15 cellular contexts compared by ENCODE assay signal in the genomic region with DNA sequence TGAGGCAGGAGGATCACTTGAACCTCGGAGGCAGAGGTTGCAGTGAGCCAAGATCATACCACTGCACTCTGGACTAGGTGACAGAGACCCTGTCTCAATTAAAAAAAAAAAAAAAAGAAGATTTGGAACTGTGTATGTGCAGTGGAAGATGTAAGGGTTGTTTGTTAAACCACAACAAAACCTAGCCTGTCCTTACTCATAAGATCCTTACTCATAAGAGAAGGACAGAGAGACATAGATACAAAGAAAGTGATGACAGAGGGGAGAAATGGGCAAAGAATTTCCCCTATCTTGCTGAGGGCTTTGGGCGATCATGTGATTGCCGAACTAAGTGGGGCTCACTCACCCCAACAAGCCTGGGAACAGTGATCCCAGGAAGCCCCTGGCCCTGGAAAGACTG.
"Had no signal": no experiment of that assay in that cellular context is flagged by ENCODE, and none has a peak within 500 bp of the region (broad histone marks: within the 10 kb centered on the region; RNA-seq: fewer than 3 reads in every experiment).

No MANE protein-coding gene starts in this region.

- DNase-seq: activated CD4-positive, alpha-beta T cell treated with anti-CD3 and anti-CD28 coated beads, Interleukin-2, amount 10 ng/mL, durations not matched to agents 7 days and 5 days; activated CD8-positive, alpha-beta memory T cell treated with anti-CD3 and anti-CD28 coated beads, Interleukin-2, amount 50 U/mL, for 48 hours; activated effector memory CD4-positive, alpha-beta T cell treated with anti-CD3 and anti-CD28 coated beads, Interleukin-2, amount 50 U/mL, for 16 hours; adrenal gland; caudate nucleus; effector CD4-positive, alpha-beta T cell; left lung; nephron progenitor cell; ovary; SIG-M5; stimulated activated CD4-positive, alpha-beta T cell treated with anti-CD3 and anti-CD28 coated beads, Interleukin-12 subunit alpha, Interleukin-12 subunit beta, amount 100 ng/mL, for 4 hours; stomach; uterus had no signal

- H3K27me3 Mint-ChIP-seq: activated CD4-positive, alpha-beta T cell treated with anti-CD3 and anti-CD28 coated beads, Interleukin-2, amount 10 ng/mL, durations not matched to agents 7 days and 5 days had no signal

- H3K9me3 Mint-ChIP-seq: activated CD4-positive, alpha-beta T cell treated with anti-CD3 and anti-CD28 coated beads, Interleukin-2, amount 10 ng/mL, durations not matched to agents 7 days and 5 days had no signal

- ATAC-seq: gastroesophageal sphincter, left lung had no signal

- H3K4me3 Mint-ChIP-seq: activated CD4-positive, alpha-beta T cell treated with anti-CD3 and anti-CD28 coated beads, Interleukin-2, amount 10 ng/mL, durations not matched to agents 7 days and 5 days; nephron progenitor cell had no signal

- FAIRE-seq: keratinocyte had no signal
